In the genomic region with DNA sequence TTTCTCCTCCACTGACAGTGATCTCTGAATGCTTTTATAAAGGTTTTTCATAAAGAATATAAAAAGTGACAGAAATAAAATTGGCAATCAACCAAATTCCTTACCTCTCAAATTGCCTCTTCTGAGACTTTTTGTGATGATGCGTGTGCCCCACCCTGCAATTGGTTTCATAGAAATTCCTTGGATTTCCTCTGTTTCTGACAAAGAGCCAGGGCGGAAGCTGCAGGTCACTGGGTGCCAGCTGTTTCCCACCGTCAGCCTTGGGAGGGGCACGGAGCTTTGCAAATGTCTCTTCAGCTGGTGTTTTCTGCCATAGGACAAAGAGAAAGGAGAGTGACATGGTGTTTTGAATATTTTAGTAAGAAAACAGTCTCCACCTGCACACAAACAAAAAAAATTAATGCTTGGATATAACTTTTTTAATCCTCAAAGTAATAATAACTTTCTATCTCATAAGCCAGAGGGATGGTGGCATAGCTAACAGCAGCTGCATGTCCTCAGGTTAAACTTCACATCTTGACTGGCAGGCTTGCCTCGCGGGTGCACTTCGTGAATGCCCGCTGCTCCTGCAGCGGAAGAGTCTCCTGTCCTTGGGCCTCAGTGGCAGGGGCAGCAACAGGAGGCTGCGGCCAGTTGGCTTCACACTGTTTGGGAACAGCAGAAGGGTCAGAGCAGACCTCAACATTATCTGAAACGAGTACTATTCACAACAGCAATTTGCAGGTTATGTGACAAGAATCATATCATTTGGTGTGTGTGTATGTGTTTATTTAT, we compare ENCODE assay signal across 19 cellular contexts. TPM values are rescaled to one million over a fixed set of nuclear protein-coding genes. Genes with fewer than 3 reads are reported as not detected.
A peak's percentile ranks its signal among the peaks of the same experiment; 100 is the strongest.
DNase-seq lines count a peak whose midpoint lies in the region; ATAC-seq and TF ChIP-seq lines count a peak whose summit lies in the region.
"Had no signal": no experiment of that assay in that cellular context is flagged by ENCODE, and none has a peak within 500 bp of the region (broad histone marks: within the 10 kb centered on the region; RNA-seq: fewer than 3 reads in every experiment).

No MANE protein-coding gene starts in this region.

- intact Hi-C loops in posterior vena cava (cut with DNase I): no loop called here

- ATAC-seq in HG02884 (IDR thresholded peaks at IDR 0.05; ENCODE audit: unreplicated experiment): no peak
- no peak for ATAC-seq in GM18498 (IDR thresholded peaks at IDR 0.05; ENCODE audit: unreplicated experiment)
- ATAC-seq in HG02970 (IDR thresholded peaks at IDR 0.05; ENCODE audit: low FRiP score, unreplicated experiment): no peak
- ATAC-seq: gastroesophageal sphincter; natural killer cell treated with Interleukin-12 subunit alpha and Interleukin-12 subunit beta and Interleukin-15 and Interleukin-18, amount 100 ng/mL, for 72 hours; psoas muscle had no signal

- no peak overlapping the region for H3K4me3 ChIP-seq in fibroblast of pulmonary artery (replicated peaks; ENCODE audit: low read depth, low read length)
- H3K4me3 ChIP-seq: gastroesophageal sphincter, MG63, psoas muscle, tibial nerve had no signal

- DNase-seq in HCEC 1CT (peak; percentile 7), NCI-H226 (peak; percentile 33), fibroblast of pulmonary artery (ENCODE audit: low read depth) (peak; percentile 31), posterior vena cava (ENCODE audit: low spot score) (peak; percentile 66)
- DNase-seq: activated CD4-positive, alpha-beta T cell treated with anti-CD3 and anti-CD28 coated beads for 1 hour; activated naive CD4-positive, alpha-beta T cell treated with Interleukin-2 at 50 U/mL for 16 hours; anterior cingulate cortex; C1 segment of cervical spinal cord; MG63; NCI-H510A; psoas muscle; stimulated activated CD4-positive, alpha-beta T cell treated with anti-CD3 and anti-CD28 coated beads, Interleukin-15, amount 100 ng/mL, for 24 hours; stimulated activated naive CD4-positive, alpha-beta T cell treated with Interleukin-2 at 50 U/mL for 16 hours had no signal

- no peak for TF ChIP-seq CTCF in fibroblast of pulmonary artery (IDR thresholded peaks at IDR 0.05; ENCODE audit: low read length, missing control alignments)

RNA-seq across cellular contexts. Expression of a gene that starts 24.7 kb away (rescaled TPM):
- total RNA-seq in posterior vena cava: 10 to 100 TPM; 28.9 to 33.3 TPM

Comparison
In these comparisons a context has a peak if more than half of its experiments do, and no peak if none do; other contexts are left out.
1. DNase-seq: peak in every context shown above with its lines; median percentile 66 in posterior vena cava; 33 in NCI-H226; 31 in fibroblast of pulmonary artery; 7 in HCEC 1CT.